ENCODE assay signal across 1 cellular context in the genomic region with DNA sequence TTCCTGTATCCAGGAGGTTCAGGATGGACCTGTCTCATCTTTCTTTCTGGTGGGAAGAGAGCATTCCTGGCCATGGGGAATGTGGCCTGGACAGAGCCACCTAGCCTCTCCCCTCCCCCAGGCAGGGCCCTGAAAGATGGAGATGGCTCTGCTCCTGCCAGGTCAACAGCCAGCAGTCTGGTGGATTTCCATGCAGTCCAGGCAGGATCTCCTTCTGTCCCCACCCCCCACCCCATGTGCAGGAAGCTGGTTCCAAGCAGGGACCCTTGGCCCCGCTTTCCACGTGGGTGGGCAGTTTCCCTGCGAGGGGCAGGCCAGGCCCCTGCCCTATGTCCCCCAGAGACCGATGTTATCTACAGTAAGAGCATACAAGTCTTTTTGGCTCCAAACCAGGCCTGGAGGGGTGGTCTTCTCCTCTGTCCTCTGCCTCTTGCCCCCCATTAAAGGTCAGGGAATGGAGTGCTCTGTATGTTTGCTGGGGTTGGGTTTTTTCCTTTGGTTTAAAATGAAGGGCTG.
TF ChIP-seq lines count a peak whose summit lies in the region.

No MANE protein-coding gene starts in this region.

TF ChIP-seq in HepG2, 621 proteins besides CTCF, POLR2A, EP300 and RAD21 (continued from another document):
- no peak for TF ChIP-seq NFIB (CRISPR knock-in tag; IDR thresholded peaks at IDR 0.05; ENCODE audit: borderline replicate concordance)
- no peak for TF ChIP-seq GATAD2A (CRISPR knock-in tag; IDR thresholded peaks at IDR 0.05)
- no peak for TF ChIP-seq ATAD3A (CRISPR knock-in tag; IDR thresholded peaks at IDR 0.05)
- no peak for TF ChIP-seq ZNF451 (CRISPR knock-in tag; IDR thresholded peaks at IDR 0.05)
- no peak for TF ChIP-seq ZNF12 (CRISPR knock-in tag; IDR thresholded peaks at IDR 0.05)
- 0 out of 2 replicates have a peak, but pooled peaks have one; percentile 33 for TF ChIP-seq THAP7 (CRISPR knock-in tag; IDR thresholded peaks at IDR 0.05)
- TF ChIP-seq ZBTB38 (CRISPR knock-in tag; IDR thresholded peaks at IDR 0.05) = 0 out of 2 replicates have a peak, but pooled peaks have one; percentile 18
- TF ChIP-seq, protein P1, sequence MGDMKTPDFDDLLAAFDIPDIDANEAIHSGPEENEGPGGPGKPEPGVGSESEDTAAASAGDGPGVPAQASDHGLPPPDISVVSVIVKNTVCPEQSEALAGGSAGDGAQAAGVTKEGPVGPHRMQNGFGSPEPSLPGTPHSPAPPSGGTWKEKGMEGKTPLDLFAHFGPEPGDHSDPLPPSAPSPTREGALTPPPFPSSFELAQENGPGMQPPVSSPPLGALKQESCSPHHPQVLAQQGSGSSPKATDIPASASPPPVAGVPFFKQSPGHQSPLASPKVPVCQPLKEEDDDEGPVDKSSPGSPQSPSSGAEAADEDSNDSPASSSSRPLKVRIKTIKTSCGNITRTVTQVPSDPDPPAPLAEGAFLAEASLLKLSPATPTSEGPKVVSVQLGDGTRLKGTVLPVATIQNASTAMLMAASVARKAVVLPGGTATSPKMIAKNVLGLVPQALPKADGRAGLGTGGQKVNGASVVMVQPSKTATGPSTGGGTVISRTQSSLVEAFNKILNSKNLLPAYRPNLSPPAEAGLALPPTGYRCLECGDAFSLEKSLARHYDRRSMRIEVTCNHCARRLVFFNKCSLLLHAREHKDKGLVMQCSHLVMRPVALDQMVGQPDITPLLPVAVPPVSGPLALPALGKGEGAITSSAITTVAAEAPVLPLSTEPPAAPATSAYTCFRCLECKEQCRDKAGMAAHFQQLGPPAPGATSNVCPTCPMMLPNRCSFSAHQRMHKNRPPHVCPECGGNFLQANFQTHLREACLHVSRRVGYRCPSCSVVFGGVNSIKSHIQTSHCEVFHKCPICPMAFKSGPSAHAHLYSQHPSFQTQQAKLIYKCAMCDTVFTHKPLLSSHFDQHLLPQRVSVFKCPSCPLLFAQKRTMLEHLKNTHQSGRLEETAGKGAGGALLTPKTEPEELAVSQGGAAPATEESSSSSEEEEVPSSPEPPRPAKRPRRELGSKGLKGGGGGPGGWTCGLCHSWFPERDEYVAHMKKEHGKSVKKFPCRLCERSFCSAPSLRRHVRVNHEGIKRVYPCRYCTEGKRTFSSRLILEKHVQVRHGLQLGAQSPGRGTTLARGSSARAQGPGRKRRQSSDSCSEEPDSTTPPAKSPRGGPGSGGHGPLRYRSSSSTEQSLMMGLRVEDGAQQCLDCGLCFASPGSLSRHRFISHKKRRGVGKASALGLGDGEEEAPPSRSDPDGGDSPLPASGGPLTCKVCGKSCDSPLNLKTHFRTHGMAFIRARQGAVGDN (CRISPR knock-in tag; IDR thresholded peaks at IDR 0.05) = peak; percentile 69
- no peak for TF ChIP-seq ATF7 (IDR thresholded peaks at IDR 0.05)
- no peak for TF ChIP-seq ATF7 (CRISPR knock-in tag; IDR thresholded peaks at IDR 0.05)
- TF ChIP-seq MAFK (conservative IDR thresholded peaks at IDR 0.05 in 1 of 2, IDR thresholded peaks at IDR 0.05 in 1 of 2; ENCODE audit: low read length in 2 of 2) = no peak
- TF ChIP-seq NCOR1 (IDR thresholded peaks at IDR 0.05; ENCODE audit: borderline replicate concordance, low read length) = no peak
- TF ChIP-seq HOXA9 (CRISPR knock-in tag; IDR thresholded peaks at IDR 0.05; ENCODE audit: borderline replicate concordance) = no peak
- no peak for TF ChIP-seq ZFY (CRISPR knock-in tag; IDR thresholded peaks at IDR 0.05)
- TF ChIP-seq ZSCAN22 (CRISPR knock-in tag; IDR thresholded peaks at IDR 0.05) = 0 out of 2 replicates have a peak, but pooled peaks have one; percentile 5
- 0 out of 2 replicates have a peak, but pooled peaks have one; percentile 42 for TF ChIP-seq MTA1 (CRISPR knock-in tag; IDR thresholded peaks at IDR 0.05; ENCODE audit: borderline replicate concordance)
- no peak for TF ChIP-seq ZNF761 (CRISPR knock-in tag; conservative IDR thresholded peaks at IDR 0.05)
- TF ChIP-seq ZNF605 (CRISPR knock-in tag; IDR thresholded peaks at IDR 0.05) = no peak
